1 cellular context compared by ENCODE assay signal in genomic region chr16:67641779-67642708, GRCh38.
A peak's percentile ranks its signal among the peaks of the same experiment; 100 is the strongest.
TF ChIP-seq lines count a peak whose summit lies in the region.

No MANE protein-coding gene starts in this region.

TF ChIP-seq in SK-N-SH, 30 proteins besides CTCF, POLR2A, EP300 and RAD21:
- peak; percentile 68 for TF ChIP-seq MXI1 (IDR thresholded peaks at IDR 0.05; ENCODE audit: low read depth, low read length)
- TF ChIP-seq, protein P1, sequence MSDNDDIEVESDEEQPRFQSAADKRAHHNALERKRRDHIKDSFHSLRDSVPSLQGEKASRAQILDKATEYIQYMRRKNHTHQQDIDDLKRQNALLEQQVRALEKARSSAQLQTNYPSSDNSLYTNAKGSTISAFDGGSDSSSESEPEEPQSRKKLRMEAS (IDR thresholded peaks at IDR 0.05; ENCODE audit: low read depth), result no peak
